Comparison of ENCODE assay signal across 8 cellular contexts in the genomic region with DNA sequence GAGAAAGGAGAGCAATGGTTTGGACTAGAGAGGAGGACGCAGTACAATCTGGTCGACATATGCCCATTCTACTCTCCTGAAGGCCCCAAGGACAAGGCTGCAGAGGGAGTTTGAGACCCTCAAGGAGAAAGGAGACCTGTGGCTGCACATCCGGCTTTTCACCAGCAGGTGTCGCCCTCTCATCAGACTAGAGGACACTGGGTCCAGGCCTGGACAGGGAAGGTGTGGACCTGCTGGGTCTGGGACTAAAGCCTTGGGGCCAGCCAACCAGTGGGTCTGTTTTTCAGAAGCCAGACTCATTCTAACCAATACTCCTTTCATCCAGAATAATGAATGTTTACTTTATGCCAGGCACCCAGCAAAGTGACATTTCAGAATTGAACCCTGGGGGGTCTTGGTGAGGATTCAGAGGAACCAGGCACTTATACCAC. TPM values are rescaled to one million over a fixed set of nuclear protein-coding genes. Genes with fewer than 3 reads are reported as not detected.
DNase-seq lines count a peak whose midpoint lies in the region; ATAC-seq and TF ChIP-seq lines count a peak whose summit lies in the region.

No MANE protein-coding gene starts in this region.

- H4K20me1 ChIP-seq in GM23338 (replicated peaks; ENCODE audit: insufficient read depth), result no peaks in the 10 kb centered on the region

- H3K9me3 ChIP-seq in lung (ENCODE audit: control insufficient read depth in 2 of 2, insufficient read depth in 1 of 2, low read length in 1 of 2), result no peaks in the 10 kb centered on the region

- H3K79me2 ChIP-seq in GM23338 (replicated peaks; ENCODE audit: insufficient read depth), result no peaks in the 10 kb centered on the region

- H3K27ac Mint-ChIP-seq in GM23338, result no peak overlapping the region

- no peak overlapping the region for H2AFZ ChIP-seq in GM23338

- no peak overlapping the region for H3K4me3 Mint-ChIP-seq in GM23338

- H3K27me3 ChIP-seq in GM23338 (ENCODE audit: insufficient read depth), result no peaks in the 10 kb centered on the region
- H3K27me3 ChIP-seq in lung (ENCODE audit: control insufficient read depth, insufficient read depth), result no peaks in the 10 kb centered on the region

- WGBS in lung, 2 donors, result 5 to 9% methylated on average over 4 of the region's 4 CpGs

- TF ChIP-seq CTCF in AG09319 (IDR thresholded peaks at IDR 0.05; ENCODE audit: low read depth, low read length), result peak; percentile 96
- peak; percentile 99 for TF ChIP-seq CTCF in GM23338 (conservative IDR thresholded peaks at IDR 0.05; ENCODE audit: low read depth in 2 of 2)
- TF ChIP-seq CTCF in lung (IDR thresholded peaks at IDR 0.05; ENCODE audit: control extremely low read depth, extremely low read depth), result peak; percentile 80

- H3K4me1 ChIP-seq in GM23338 (ENCODE audit: insufficient read depth), result peaks cover 13% of the 10 kb centered on the region
- H3K4me1 ChIP-seq in lung (ENCODE audit: control insufficient read depth in 2 of 2, insufficient read depth in 2 of 2, low read length in 2 of 2), result peaks cover 0 to 4% of the 10 kb centered on the region in 2 donors

- H3K27me3 Mint-ChIP-seq in GM23338 (ENCODE audit: insufficient read depth, low read depth, poor library complexity), result peaks cover 10% of the 10 kb centered on the region

- H3K36me3 Mint-ChIP-seq in GM23338 (ENCODE audit: low read depth), result no peaks in the 10 kb centered on the region

- H3K4me2 ChIP-seq in GM23338, result no peak overlapping the region

- ATAC-seq in GM23338 (peak; percentile 49), lung (ENCODE audit: insufficient read depth, low FRiP score) (no peak), GM21390 (IDR thresholded peaks at IDR 0.05; ENCODE audit: unreplicated experiment) (no peak)

- no peaks in the 10 kb centered on the region for H3K9me2 ChIP-seq in GM23338 (ENCODE audit: insufficient read depth)

- H3K36me3 ChIP-seq in GM23338 (ENCODE audit: insufficient read depth) (no peaks in the 10 kb centered on the region), lung (ENCODE audit: control insufficient read depth in 2 of 2, insufficient read depth in 2 of 2, low read length in 2 of 2) (no peaks in the 10 kb centered on the region)

- H3F3A ChIP-seq in GM23338 (replicated peaks; ENCODE audit: low read depth), result peaks cover 6% of the 10 kb centered on the region; the same call in 1 of the 2 replicates

- no peak overlapping the region for H3K27ac ChIP-seq in GM23338 (ENCODE audit: low read depth)
- no peak overlapping the region for H3K27ac ChIP-seq in lung (ENCODE audit: low read depth in 1 of 2, low read length in 1 of 2)

- H3K9me3 Mint-ChIP-seq in GM23338, result no peaks in the 10 kb centered on the region

- peaks cover 23% of the 10 kb centered on the region for H3K4me1 Mint-ChIP-seq in GM23338

- no peak overlapping the region for H3K4me3 ChIP-seq in GM23338
- no peak overlapping the region for H3K4me3 ChIP-seq in lung

- DNase-seq in AG09319 (ENCODE audit: extremely low read depth, low read depth) (no peak), GM23338 (ENCODE audit: low spot score) (peak; percentile 94), NCI-H510A (lab: John Stamatoyannopoulos, UW) (peak; percentile 30), dedifferentiated amniotic fluid mesenchymal stem cell (ENCODE audit: extremely low spot score) (peak; percentile 63), lung (ENCODE audit: low spot score) (peak; percentile 80)
- DNase-seq in activated CD4-positive, alpha-beta T cell treated with anti-CD3 and anti-CD28 coated beads, Interleukin-2, amount 50 U/mL, for 24 hours (ENCODE audit: low read depth in 1 of 2, low spot score in 1 of 2), result peak; percentile 56 to 62
- DNase-seq in stimulated activated CD8-positive, alpha-beta memory T cell treated with anti-CD3 and anti-CD28 coated beads, Interleukin-12 subunit alpha, Interleukin-12 subunit beta, amount 100 ng/mL, for 4 hours (ENCODE audit: low read depth), result peak; percentile 52

TF ChIP-seq in GM23338, 12 proteins besides CTCF, POLR2A, EP300 and RAD21 (continues in another document):
- TF ChIP-seq, protein P1, sequence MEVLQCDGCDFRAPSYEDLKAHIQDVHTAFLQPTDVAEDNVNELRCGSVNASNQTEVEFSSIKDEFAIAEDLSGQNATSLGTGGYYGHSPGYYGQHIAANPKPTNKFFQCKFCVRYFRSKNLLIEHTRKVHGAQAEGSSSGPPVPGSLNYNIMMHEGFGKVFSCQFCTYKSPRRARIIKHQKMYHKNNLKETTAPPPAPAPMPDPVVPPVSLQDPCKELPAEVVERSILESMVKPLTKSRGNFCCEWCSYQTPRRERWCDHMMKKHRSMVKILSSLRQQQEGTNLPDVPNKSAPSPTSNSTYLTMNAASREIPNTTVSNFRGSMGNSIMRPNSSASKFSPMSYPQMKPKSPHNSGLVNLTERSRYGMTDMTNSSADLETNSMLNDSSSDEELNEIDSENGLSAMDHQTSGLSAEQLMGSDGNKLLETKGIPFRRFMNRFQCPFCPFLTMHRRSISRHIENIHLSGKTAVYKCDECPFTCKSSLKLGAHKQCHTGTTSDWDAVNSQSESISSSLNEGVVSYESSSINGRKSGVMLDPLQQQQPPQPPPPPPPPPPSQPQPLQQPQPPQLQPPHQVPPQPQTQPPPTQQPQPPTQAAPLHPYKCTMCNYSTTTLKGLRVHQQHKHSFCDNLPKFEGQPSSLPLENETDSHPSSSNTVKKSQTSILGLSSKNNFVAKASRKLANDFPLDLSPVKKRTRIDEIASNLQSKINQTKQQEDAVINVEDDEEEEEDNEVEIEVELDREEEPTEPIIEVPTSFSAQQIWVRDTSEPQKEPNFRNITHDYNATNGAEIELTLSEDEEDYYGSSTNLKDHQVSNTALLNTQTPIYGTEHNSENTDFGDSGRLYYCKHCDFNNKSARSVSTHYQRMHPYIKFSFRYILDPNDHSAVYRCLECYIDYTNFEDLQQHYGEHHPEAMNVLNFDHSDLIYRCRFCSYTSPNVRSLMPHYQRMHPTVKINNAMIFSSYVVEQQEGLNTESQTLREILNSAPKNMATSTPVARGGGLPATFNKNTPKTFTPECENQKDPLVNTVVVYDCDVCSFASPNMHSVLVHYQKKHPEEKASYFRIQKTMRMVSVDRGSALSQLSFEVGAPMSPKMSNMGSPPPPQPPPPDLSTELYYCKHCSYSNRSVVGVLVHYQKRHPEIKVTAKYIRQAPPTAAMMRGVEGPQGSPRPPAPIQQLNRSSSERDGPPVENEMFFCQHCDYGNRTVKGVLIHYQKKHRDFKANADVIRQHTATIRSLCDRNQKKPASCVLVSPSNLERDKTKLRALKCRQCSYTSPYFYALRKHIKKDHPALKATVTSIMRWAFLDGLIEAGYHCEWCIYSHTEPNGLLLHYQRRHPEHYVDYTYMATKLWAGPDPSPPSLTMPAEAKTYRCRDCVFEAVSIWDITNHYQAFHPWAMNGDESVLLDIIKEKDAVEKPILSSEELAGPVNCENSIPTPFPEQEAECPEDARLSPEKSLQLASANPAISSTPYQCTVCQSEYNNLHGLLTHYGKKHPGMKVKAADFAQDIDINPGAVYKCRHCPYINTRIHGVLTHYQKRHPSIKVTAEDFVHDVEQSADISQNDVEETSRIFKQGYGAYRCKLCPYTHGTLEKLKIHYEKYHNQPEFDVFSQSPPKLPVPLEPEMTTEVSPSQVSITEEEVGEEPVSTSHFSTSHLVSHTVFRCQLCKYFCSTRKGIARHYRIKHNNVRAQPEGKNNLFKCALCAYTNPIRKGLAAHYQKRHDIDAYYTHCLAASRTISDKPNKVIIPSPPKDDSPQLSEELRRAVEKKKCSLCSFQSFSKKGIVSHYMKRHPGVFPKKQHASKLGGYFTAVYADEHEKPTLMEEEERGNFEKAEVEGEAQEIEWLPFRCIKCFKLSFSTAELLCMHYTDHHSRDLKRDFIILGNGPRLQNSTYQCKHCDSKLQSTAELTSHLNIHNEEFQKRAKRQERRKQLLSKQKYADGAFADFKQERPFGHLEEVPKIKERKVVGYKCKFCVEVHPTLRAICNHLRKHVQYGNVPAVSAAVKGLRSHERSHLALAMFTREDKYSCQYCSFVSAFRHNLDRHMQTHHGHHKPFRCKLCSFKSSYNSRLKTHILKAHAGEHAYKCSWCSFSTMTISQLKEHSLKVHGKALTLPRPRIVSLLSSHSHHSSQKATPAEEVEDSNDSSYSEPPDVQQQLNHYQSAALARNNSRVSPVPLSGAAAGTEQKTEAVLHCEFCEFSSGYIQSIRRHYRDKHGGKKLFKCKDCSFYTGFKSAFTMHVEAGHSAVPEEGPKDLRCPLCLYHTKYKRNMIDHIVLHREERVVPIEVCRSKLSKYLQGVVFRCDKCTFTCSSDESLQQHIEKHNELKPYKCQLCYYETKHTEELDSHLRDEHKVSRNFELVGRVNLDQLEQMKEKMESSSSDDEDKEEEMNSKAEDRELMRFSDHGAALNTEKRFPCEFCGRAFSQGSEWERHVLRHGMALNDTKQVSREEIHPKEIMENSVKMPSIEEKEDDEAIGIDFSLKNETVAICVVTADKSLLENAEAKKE (CRISPR knock-in tag; IDR thresholded peaks at IDR 0.05), result no peak
- TF ChIP-seq NANOG (IDR thresholded peaks at IDR 0.05; ENCODE audit: borderline replicate concordance) (no peak), ZNF331 (CRISPR knock-in tag; IDR thresholded peaks at IDR 0.05; ENCODE audit: low read depth) (no peak), ZNF114 (CRISPR knock-in tag; IDR thresholded peaks at IDR 0.05) (no peak)

RNA-seq across cellular contexts. Expression of a gene that starts 5.0 kb away (rescaled TPM):
- 0.43 TPM in 1 of 2 replicates, not detected in the other for total RNA-seq in GM23338 (2014; rRNA removed; shearing (Covaris generic))
- not detected in 2 replicates for polyA plus RNA-seq in GM23338 (2016; fragmentation: Nextera tagmentation; extraction: Ambion mirVana)
- total RNA-seq in lung, result not detected
- under 1 TPM in 1 of 2 donors, not detected in 1; 0.16 TPM for polyA plus RNA-seq in lung

RNA-seq across cellular contexts. Expression of a gene that starts 8.8 kb away (rescaled TPM):
- total RNA-seq in GM23338 (2014; rRNA removed; shearing (Covaris generic)), result not detected in 2 replicates
- polyA plus RNA-seq in GM23338 (2016; fragmentation: Nextera tagmentation; extraction: Ambion mirVana), result 0.13 and 0.97 TPM in 2 replicates
- 10 to 100 TPM in 1 of 2 donors, 1 to 10 TPM in 1; 2.4 to 34.2 TPM for total RNA-seq in lung
- polyA plus RNA-seq in lung, result 10 to 100 TPM; 11.2 to 11.5 TPM

RNA-seq across cellular contexts. Expression of a gene that starts 12.8 kb away (rescaled TPM):
- total RNA-seq in GM23338 (2014; rRNA removed; shearing (Covaris generic)), result 0.59 TPM in 1 of 2 replicates, not detected in the other
- 0.50 and 0.76 TPM in 2 replicates for polyA plus RNA-seq in GM23338 (2016; fragmentation: Nextera tagmentation; extraction: Ambion mirVana)
- total RNA-seq in lung, result 1 to 10 TPM in 1 of 2 donors, not detected in 1; 1.3 TPM
- polyA plus RNA-seq in lung, result under 1 TPM; 0.10 to 0.17 TPM

RNA-seq across cellular contexts. Expression of a gene that starts 33.1 kb away (rescaled TPM):
- 21.6 and 26.6 TPM in 2 replicates for total RNA-seq in GM23338 (2014; rRNA removed; shearing (Covaris generic))
- polyA plus RNA-seq in GM23338 (2016; fragmentation: Nextera tagmentation; extraction: Ambion mirVana) (21.9 and 22.5 TPM in 2 replicates), lung (10 to 100 TPM; 44.2 to 47.1 TPM)
- total RNA-seq in lung, result 10 to 100 TPM; 28.0 to 44.3 TPM

RNA-seq across cellular contexts. Expression of a gene that starts 34.5 kb away (rescaled TPM):
- 1.2 and 1.3 TPM in 2 replicates for total RNA-seq in GM23338 (2014; rRNA removed; shearing (Covaris generic))
- 1.6 and 1.9 TPM in 2 replicates for polyA plus RNA-seq in GM23338 (2016; fragmentation: Nextera tagmentation; extraction: Ambion mirVana)
- 1 to 10 TPM in 1 of 2 donors, under 1 TPM in 1; 0.37 to 1.9 TPM for total RNA-seq in lung
- polyA plus RNA-seq in lung, result under 1 TPM; 0.06 to 0.22 TPM
